ENCODE assay signal across 8 cellular contexts in the genomic region with DNA sequence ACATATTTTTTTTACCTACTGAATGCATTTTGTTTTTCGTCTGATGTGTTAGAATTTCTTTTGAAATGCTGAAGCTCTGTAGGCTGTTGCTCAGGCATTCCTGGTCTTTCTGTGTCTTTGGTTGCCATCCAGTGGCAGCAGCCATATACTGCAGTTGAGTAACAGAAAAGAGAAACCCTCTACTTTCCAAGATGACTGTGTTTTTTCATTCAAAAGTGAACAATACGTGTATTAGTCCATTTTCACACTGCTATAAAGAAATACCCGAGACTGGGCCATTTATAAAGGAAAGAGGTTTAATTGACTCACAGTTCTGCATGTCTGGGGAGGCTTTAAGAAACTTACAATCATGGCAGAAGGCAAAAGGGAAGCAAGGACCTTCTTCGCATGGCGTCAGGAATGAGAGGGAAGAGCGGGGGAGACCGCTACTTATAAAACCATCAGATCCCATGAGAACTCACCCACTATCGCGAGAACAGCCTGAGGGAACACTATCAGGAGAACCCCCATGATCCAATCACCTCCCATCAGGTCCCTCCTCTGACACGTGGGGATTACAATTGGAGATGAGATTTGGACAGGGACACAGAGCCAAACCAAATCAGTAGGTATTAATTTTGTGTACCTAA. TPM values are rescaled to one million over a fixed set of nuclear protein-coding genes. Genes with fewer than 3 reads are reported as not detected.
DNase-seq lines count a peak whose midpoint lies in the region; ATAC-seq lines count a peak whose summit lies in the region.

No MANE protein-coding gene starts in this region.

- no peaks in the 10 kb centered on the region for H3K9me3 ChIP-seq in endocrine pancreas (ENCODE audit: control insufficient read depth, low read length)

- H3K27ac Mint-ChIP-seq in activated CD4-positive, alpha-beta memory T cell treated with anti-CD3 and anti-CD28 coated beads for 36 hours = peak overlapping the region; percentile 65
- H3K27ac Mint-ChIP-seq in stimulated activated naive CD8-positive, alpha-beta T cell treated with anti-CD3 and anti-CD28 coated beads, Interleukin-15, amount 100 ng/mL, for 72 hours = peak overlapping the region in 1 of 2 donors; percentile 89

- intact Hi-C loops in activated CD4-positive, alpha-beta memory T cell treated with anti-CD3 and anti-CD28 coated beads for 36 hours (cut with micrococcal nuclease) = loop anchor here (1.0 to 5.0 kb wide), 6 partner anchors 245 to 527 kb away; a partner anchor contains a TSS

- no peaks in the 10 kb centered on the region for H3K9me3 Mint-ChIP-seq in activated CD4-positive, alpha-beta memory T cell treated with anti-CD3 and anti-CD28 coated beads for 36 hours
- H3K9me3 Mint-ChIP-seq in stimulated activated naive CD8-positive, alpha-beta T cell treated with anti-CD3 and anti-CD28 coated beads, Interleukin-15, amount 100 ng/mL, for 72 hours = no peaks in the 10 kb centered on the region

- no peaks in the 10 kb centered on the region for H3K4me1 ChIP-seq in endocrine pancreas (ENCODE audit: control insufficient read depth, insufficient read depth, low read length)

- peak; percentile 57 for DNase-seq in SIG-M5 treated with dmso at 0.1 percent for 504 hours (lab: John Stamatoyannopoulos, UW; ENCODE audit: unreplicated experiment)
- no peak for DNase-seq in SIG-M5 (lab: John Stamatoyannopoulos, UW)
- peak; percentile 61 for DNase-seq in NCI-H748 (lab: John Stamatoyannopoulos, UW; ENCODE audit: unreplicated experiment)
- DNase-seq in activated CD4-positive, alpha-beta memory T cell treated with anti-CD3 and anti-CD28 coated beads for 36 hours = peak; percentile 77
- DNase-seq in middle frontal gyrus (ENCODE audit: extremely low spot score, low spot score) = peak; percentile 52
- peak; percentile 46 to 66 for DNase-seq in stimulated activated naive CD8-positive, alpha-beta T cell treated with anti-CD3 and anti-CD28 coated beads, Interleukin-15, amount 100 ng/mL, for 72 hours

- H3K9ac ChIP-seq in endocrine pancreas (ENCODE audit: control insufficient read depth, insufficient read depth, low read length) = no peak overlapping the region

- H3K4me3 Mint-ChIP-seq in activated CD4-positive, alpha-beta memory T cell treated with anti-CD3 and anti-CD28 coated beads for 36 hours = peak overlapping the region; percentile 76
- peak overlapping the region; percentile 82 to 92 for H3K4me3 Mint-ChIP-seq in stimulated activated naive CD8-positive, alpha-beta T cell treated with anti-CD3 and anti-CD28 coated beads, Interleukin-15, amount 100 ng/mL, for 72 hours

- peak overlapping the region; percentile 53 for H3K4me3 ChIP-seq in endocrine pancreas (ENCODE audit: control insufficient read depth, insufficient read depth, low read length)

- H3K27me3 Mint-ChIP-seq in activated CD4-positive, alpha-beta memory T cell treated with anti-CD3 and anti-CD28 coated beads for 36 hours = no peaks in the 10 kb centered on the region
- H3K27me3 Mint-ChIP-seq in stimulated activated naive CD8-positive, alpha-beta T cell treated with anti-CD3 and anti-CD28 coated beads, Interleukin-15, amount 100 ng/mL, for 72 hours = peaks cover 28% of the 10 kb centered on the region

- peak; percentile 27 for ATAC-seq in HG03432 (IDR thresholded peaks at IDR 0.05; ENCODE audit: unreplicated experiment)
- ATAC-seq in stimulated activated naive CD8-positive, alpha-beta T cell treated with anti-CD3 and anti-CD28 coated beads, Interleukin-15, amount 100 ng/mL, for 72 hours = peak; percentile 53

- no peaks in the 10 kb centered on the region for H3K36me3 Mint-ChIP-seq in activated CD4-positive, alpha-beta memory T cell treated with anti-CD3 and anti-CD28 coated beads for 36 hours

- H3K36me3 ChIP-seq in endocrine pancreas (ENCODE audit: control insufficient read depth, insufficient read depth, low read length) = no peaks in the 10 kb centered on the region

- H3K4me1 Mint-ChIP-seq in activated CD4-positive, alpha-beta memory T cell treated with anti-CD3 and anti-CD28 coated beads for 36 hours (ENCODE audit: low read depth) = peaks cover 13% of the 10 kb centered on the region
- peaks cover 21% of the 10 kb centered on the region for H3K4me1 Mint-ChIP-seq in stimulated activated naive CD8-positive, alpha-beta T cell treated with anti-CD3 and anti-CD28 coated beads, Interleukin-15, amount 100 ng/mL, for 72 hours

- POLR2A ChIA-PET in activated CD4-positive, alpha-beta memory T cell treated with anti-CD3 and anti-CD28 coated beads for 36 hours (lab: Charles Lee) = interaction anchor here (0.7 to 0.8 kb wide), 2 partner anchors 220 to 491 kb away, joined by 3 read pairs; no protein-coding TSS in a partner anchor

- CTCF ChIA-PET in activated CD4-positive, alpha-beta memory T cell treated with anti-CD3 and anti-CD28 coated beads for 36 hours (lab: Charles Lee) = interaction anchor here (0.6 to 2.2 kb wide), 25 partner anchors 11 to 526 kb away, joined by 3 to 30 read pairs (median 3); a partner anchor contains a TSS

- H3K27me3 ChIP-seq in endocrine pancreas (ENCODE audit: control insufficient read depth, insufficient read depth, low read length) = no peaks in the 10 kb centered on the region

RNA-seq across cellular contexts. Expression of a gene that starts 4.7 kb away (rescaled TPM):
- 100 to 1,000 TPM in 1 of 2 experiments, 10 to 100 TPM in 1; 85.2 to 103 TPM for total RNA-seq in activated CD4-positive, alpha-beta memory T cell treated with anti-CD3 and anti-CD28 coated beads for 36 hours
